In the genomic region with DNA sequence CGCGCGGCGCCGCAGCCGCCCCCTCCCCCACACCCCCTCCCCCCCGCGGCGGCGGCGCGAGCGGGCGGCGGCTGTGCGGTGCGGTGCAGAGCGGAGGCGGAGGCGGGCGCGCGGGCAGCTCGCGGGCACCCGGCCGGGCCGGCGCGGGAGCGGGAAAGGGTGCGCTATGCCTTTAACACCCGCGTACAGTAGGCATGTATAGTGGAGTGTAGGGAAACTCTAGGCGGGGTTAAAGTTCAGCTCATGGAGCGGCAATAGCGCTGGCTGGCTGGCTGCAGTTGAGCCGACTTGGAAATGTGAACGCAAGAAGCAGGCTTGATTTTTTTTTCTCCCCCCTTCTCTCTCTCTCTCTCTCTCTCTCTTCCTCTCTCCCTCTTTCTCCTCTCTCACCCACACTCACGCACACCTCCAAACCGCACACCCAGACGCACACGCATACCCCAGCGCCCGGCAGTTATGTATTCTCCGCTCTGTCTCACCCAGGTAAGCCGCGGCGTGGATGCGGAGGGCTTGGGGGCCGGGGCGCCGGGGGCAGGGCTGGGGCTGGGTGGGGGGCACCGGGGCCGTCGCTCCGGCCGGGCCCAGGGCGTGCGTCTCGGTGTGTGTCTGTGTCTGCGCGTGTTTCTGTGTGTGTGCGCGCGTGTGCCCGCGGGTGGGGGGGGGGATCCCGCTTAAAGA, we compare ENCODE assay signal across 8 cellular contexts. TPM values are rescaled to one million over a fixed set of nuclear protein-coding genes. Genes with fewer than 3 reads are reported as not detected.
A peak's percentile ranks its signal among the peaks of the same experiment; 100 is the strongest.
DNase-seq lines count a peak whose midpoint lies in the region; ATAC-seq and TF ChIP-seq lines count a peak whose summit lies in the region.

A gene (plus strand): TSS at position 226 of the 678 bp plus-strand sequence.

- peak in 1 of 2 donors; percentile 75 for TF ChIP-seq POLR2A in adrenal gland (IDR thresholded peaks at IDR 0.05)

- H3K27ac ChIP-seq in RWPE2 (ENCODE audit: poor library complexity, severe bottlenecking) (peak within 1 kb of the TSS; percentile 85), adrenal gland (peak within 1 kb of the TSS; percentile 90 to 98 (median 96)), cardiac muscle cell (peak within 1 kb of the TSS; percentile 29)

- H3K9me3 ChIP-seq in RWPE2 (ENCODE audit: severe bottlenecking), result no peaks in the 10 kb centered on the region
- H3K9me3 ChIP-seq in adrenal gland (replicated peaks in 1 of 3), result no peaks in the 10 kb centered on the region
- H3K9me3 ChIP-seq in cardiac muscle cell (ENCODE audit: low read depth), result no peaks in the 10 kb centered on the region

- TF ChIP-seq CTCF in RWPE2 (IDR thresholded peaks at IDR 0.05; ENCODE audit: poor library complexity, severe bottlenecking), result no peak
- no peak for TF ChIP-seq CTCF in adrenal gland (IDR thresholded peaks at IDR 0.05)
- no peak for TF ChIP-seq CTCF in cardiac muscle cell (IDR thresholded peaks at IDR 0.05; ENCODE audit: low read depth, low read length)
- no peak for TF ChIP-seq CTCF in omental fat pad (IDR thresholded peaks at IDR 0.05)

- 0 to 1% (median 0%) methylated on average over 26 to 65 of the region's 69 CpGs for WGBS in adrenal gland, 4 donors

- H3K36me3 ChIP-seq in RWPE2 (ENCODE audit: low read depth) (no peaks in the 10 kb centered on the region), adrenal gland (replicated peaks in 1 of 2) (no peaks in the 10 kb centered on the region), cardiac muscle cell (no peaks in the 10 kb centered on the region)

- no peaks in the 10 kb centered on the region for H3K27me3 ChIP-seq in RWPE2 (ENCODE audit: insufficient read depth, poor library complexity, severe bottlenecking)
- no peaks in the 10 kb centered on the region for H3K27me3 ChIP-seq in adrenal gland
- peaks cover 31% of the 10 kb centered on the region for H3K27me3 ChIP-seq in cardiac muscle cell

- H3K4me1 ChIP-seq in RWPE2 (ENCODE audit: insufficient read depth, poor library complexity, severe bottlenecking), result peaks cover 47% of the 10 kb centered on the region
- peaks cover 37 to 70% of the 10 kb centered on the region in 2 donors for H3K4me1 ChIP-seq in adrenal gland (replicated peaks in 1 of 2)
- peaks cover 46% of the 10 kb centered on the region for H3K4me1 ChIP-seq in cardiac muscle cell (ENCODE audit: low read depth)

- DNase-seq in AG20443 (ENCODE audit: low spot score) (peak; percentile 43), HT-29 (ENCODE audit: low spot score) (peak; percentile 76), RWPE2 (ENCODE audit: low spot score) (peak; percentile 61), adrenal gland (peak; percentile 61 to 78 (median 70)), cardiac muscle cell (ENCODE audit: low read depth in 1 of 2, low spot score in 1 of 2) (peak; percentile 78 to 87), omental fat pad (ENCODE audit: low spot score) (no peak), NCI-H1048 (lab: John Stamatoyannopoulos, UW) (no peak)

- intact Hi-C loops in adrenal gland (cut with DNase I), result loop anchor here (10.0 kb wide), 1 partner anchor 252 kb away; no protein-coding TSS in a partner anchor

- ATAC-seq in RWPE2 (ENCODE audit: low read depth) (peak; percentile 53), omental fat pad (ENCODE audit: low FRiP score) (peak; percentile 55), GM18861 (IDR thresholded peaks at IDR 0.05; ENCODE audit: unreplicated experiment) (no peak)

- peak within 1 kb of the TSS; percentile 88 for H3K4me3 ChIP-seq in RWPE2 (ENCODE audit: severe bottlenecking)
- peak within 1 kb of the TSS; percentile 56 to 81 (median 70) for H3K4me3 ChIP-seq in adrenal gland
- H3K4me3 ChIP-seq in cardiac muscle cell, result peak within 1 kb of the TSS; percentile 95

RNA-seq across cellular contexts. Expression of the gene that starts here (rescaled TPM):
- 12.3 and 15.9 TPM in 2 replicates for total RNA-seq in HT-29 (2014; rRNA removed; shearing (Covaris generic))
- total RNA-seq in adrenal gland (100 to 1,000 TPM in 2 of 8 donors, 10 to 100 TPM in 6; 59.3 to 109 (median 90.2) TPM), cardiac muscle cell (12.0 and 14.9 TPM in 2 replicates), omental fat pad (100 to 1,000 TPM in 1 of 4 donors, 10 to 100 TPM in 3; 61.1 to 159 (median 77.5) TPM)
- polyA plus RNA-seq in adrenal gland (10 to 100 TPM; 15.6 to 26.0 (median 25.0) TPM), cardiac muscle cell (10.1 and 18.3 TPM in 2 replicates)

Comparison
In these comparisons a context has a peak if more than half of its experiments do, and no peak if none do; other contexts are left out.
1. DNase-seq: peak in AG20443 (single experiment), HT-29 (single experiment), RWPE2 (single experiment), adrenal gland (7 of 7) and cardiac muscle cell (2 of 2); none in omental fat pad (single experiment) and NCI-H1048 (single experiment).
2. H3K27ac ChIP-seq: peak in every context shown above with its lines; median percentile 96 in adrenal gland; 85 in RWPE2; 29 in cardiac muscle cell.
3. Peak in every context shown above with its lines, with median percentiles within 50 percentile points of each other: H3K4me3 ChIP-seq.